ENCODE assay signal across 37 cellular contexts in the genomic region with DNA sequence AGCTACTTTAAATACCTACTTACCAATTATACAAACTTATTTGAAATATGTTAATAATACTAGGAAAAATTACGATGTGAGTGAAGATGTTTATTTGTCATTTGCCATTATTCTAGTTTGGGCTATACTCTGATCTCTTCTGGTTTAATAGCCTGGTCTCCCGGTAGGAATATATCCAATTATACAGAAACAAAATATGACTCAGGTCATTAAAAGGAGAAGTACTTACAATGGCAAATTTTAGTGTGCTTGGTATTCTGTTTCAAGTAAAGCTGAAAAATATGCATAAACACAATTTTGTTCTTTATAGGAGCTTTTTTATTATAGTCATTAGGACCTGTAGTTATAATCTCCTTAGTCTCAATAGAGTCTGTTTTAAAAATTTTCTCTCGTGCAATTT.
"Had no signal": no experiment of that assay in that cellular context is flagged by ENCODE, and none has a peak within 500 bp of the region (broad histone marks: within the 10 kb centered on the region; RNA-seq: fewer than 3 reads in every experiment).

No MANE protein-coding gene starts in this region.

- H3K4me3 ChIP-seq: Peyer's patch, SJSA1 had no signal

- H3K9me3 ChIP-seq: Peyer's patch, SJSA1, SK-N-SH had no signal

- H3K36me3 ChIP-seq: brain microvascular endothelial cell, Peyer's patch, SJSA1 had no signal

- ATAC-seq: activated CD8-positive, alpha-beta memory T cell treated with anti-CD3 and anti-CD28 coated beads, Interleukin-2, amount 10 ng/mL, durations not matched to agents 7 days and 5 days; PC-3 had no signal

- DNase-seq: activated B cell treated with CpG ODN at 0.5 μM for 24 hours; activated CD4-positive, alpha-beta memory T cell treated with anti-CD3 and anti-CD28 coated beads, Interleukin-2, amount 10 ng/mL, durations not matched to agents 7 days and 5 days; activated CD4-positive, alpha-beta T cell treated with anti-CD3 and anti-CD28 coated beads for 4 hours; activated CD4-positive, alpha-beta T cell treated with anti-CD3 and anti-CD28 coated beads, Interleukin-2, amount 50 U/mL, for 1 hour; activated CD4-positive, CD25-positive, alpha-beta regulatory T cell treated with anti-CD3 and anti-CD28 coated beads, Interleukin-2, amount 50 U/mL, for 72 hours; activated CD8-positive, alpha-beta memory T cell treated with anti-CD3 and anti-CD28 coated beads for 24 hours; activated CD8-positive, alpha-beta memory T cell treated with anti-CD3 and anti-CD28 coated beads, Interleukin-2, amount 10 ng/mL, durations not matched to agents 7 days and 5 days; activated CD8-positive, alpha-beta memory T cell treated with anti-CD3 and anti-CD28 coated beads, Interleukin-2, amount 50 U/mL, for 48 hours; activated effector memory CD4-positive, alpha-beta T cell treated with Interleukin-2 at 50 U/mL for 16 hours; activated naive CD4-positive, alpha-beta T cell treated with anti-CD3 and anti-CD28 coated beads, Interleukin-2, amount 50 U/mL, for 16 hours; activated naive CD8-positive, alpha-beta T cell treated with anti-CD3 and anti-CD28 coated beads for 36 hours; activated T-cell treated with anti-CD3 and anti-CD28 coated beads, Interleukin-2, amount 50 U/mL, for 48 hours; amniotic stem cell; aorta; brain microvascular endothelial cell; central memory CD4-positive, alpha-beta T cell; MM.1S; MV-4-11; NCI-H1436 treated with DMSO at 0.1 percent for 48 hours; NCI-H1694 treated with DMSO at 0.1 percent for 48 hours; NCI-H2107; NCI-H226; NCI-H510A; NCI-H526; NCI-H748 treated with DMSO at 0.1 percent for 48 hours; NK-92 treated with Interleukin-12 subunit alpha and Interleukin-12 subunit beta, amount 100 ng/mL, for 24 hours; PC-3; Peyer's patch; RPMI8226; SHP77 treated with DMSO at 0.1 percent for 48 hours; SK-N-SH; SW 1271; T-helper 1 cell; T-helper 2 cell; T-helper 9 cell had no signal

- H3K27ac ChIP-seq: brain microvascular endothelial cell, Peyer's patch, SJSA1, VCaP had no signal

- H3K4me1 ChIP-seq: Peyer's patch, SJSA1 had no signal
